ENCODE assay signal across 17 cellular contexts in genomic region chr5:26310415-26310814, GRCh38.
"Had no signal": no experiment of that assay in that cellular context is flagged by ENCODE, and none has a peak within 500 bp of the region (broad histone marks: within the 10 kb centered on the region; RNA-seq: fewer than 3 reads in every experiment).

No MANE protein-coding gene starts in this region.

- H3K9me3 ChIP-seq: gastrocnemius medialis, neutrophil, sigmoid colon, thoracic aorta had no signal

- DNase-seq: effector memory CD4-positive, alpha-beta T cell; gastrocnemius medialis; heart right ventricle; hypothalamus; kidney glomerular epithelial cell; naive thymus-derived CD4-positive, alpha-beta T cell; posterior cingulate gyrus; sigmoid colon; stimulated activated CD4-positive, alpha-beta T cell treated with anti-CD3 and anti-CD28 coated beads, Interleukin-2, amount 100 ng/mL, for 24 hours; stimulated activated CD4-positive, alpha-beta T cell treated with anti-CD3 and anti-CD28 coated beads, Interleukin-4, amount 100 ng/mL, for 4 hours; stimulated activated naive B cell treated with anti-CD40 and anti-IgM and Interleukin-4, amounts not matched to agents 10 μg/mL and 1 μg/mL and 100 μg/mL, for 72 hours; stimulated activated naive CD8-positive, alpha-beta T cell treated with anti-CD3 and anti-CD28 coated beads, Interleukin-15, amount 100 ng/mL, for 72 hours; substantia nigra had no signal

- H3K27me3 ChIP-seq: gastrocnemius medialis, heart right ventricle, neutrophil, sigmoid colon had no signal

- H3K4me3 ChIP-seq: gastrocnemius medialis, heart right ventricle, sigmoid colon, skin epidermis, thoracic aorta had no signal

- H3K4me1 ChIP-seq: gastrocnemius medialis, heart right ventricle, sigmoid colon had no signal

- H3K27ac ChIP-seq: gastrocnemius medialis, heart right ventricle, neutrophil, sigmoid colon, skin epidermis, thoracic aorta had no signal

- ATAC-seq: esophagus mucosa; gastrocnemius medialis; heart right ventricle; naive thymus-derived CD4-positive, alpha-beta T cell; stimulated activated naive B cell treated with anti-CD40 and anti-IgM and Interleukin-4, amounts not matched to agents 10 μg/mL and 1 μg/mL and 100 μg/mL, for 72 hours; stimulated activated naive CD8-positive, alpha-beta T cell treated with anti-CD3 and anti-CD28 coated beads, Interleukin-15, amount 100 ng/mL, for 72 hours had no signal

- H3K36me3 ChIP-seq: gastrocnemius medialis, heart right ventricle, neutrophil, sigmoid colon, thoracic aorta had no signal
